Comparison of ENCODE assay signal across 15 cellular contexts in the genomic region with DNA sequence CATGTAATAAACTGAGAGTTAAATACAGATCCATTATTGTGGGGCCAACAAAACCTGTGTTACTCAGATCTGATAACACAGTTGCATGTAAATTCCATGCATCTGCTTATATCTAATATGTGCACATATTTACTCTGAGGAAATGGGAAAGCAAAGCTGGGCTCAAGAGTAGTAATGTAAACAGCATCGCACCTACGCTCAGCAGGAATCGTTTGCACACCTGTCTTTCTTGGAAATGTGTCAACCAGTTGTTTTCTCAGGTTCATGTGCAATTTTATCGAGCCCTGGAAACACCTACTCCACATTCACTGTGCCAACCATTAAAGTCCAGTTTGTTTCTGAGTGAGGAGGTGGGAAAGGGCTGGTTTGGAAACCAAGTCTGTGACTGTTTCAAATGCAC.
DNase-seq lines count a peak whose midpoint lies in the region; ATAC-seq and TF ChIP-seq lines count a peak whose summit lies in the region.
"Had no signal": no experiment of that assay in that cellular context is flagged by ENCODE, and none has a peak within 500 bp of the region (broad histone marks: within the 10 kb centered on the region; RNA-seq: fewer than 3 reads in every experiment).

No MANE protein-coding gene starts in this region.

- TF ChIP-seq CTCF in glutamatergic neuron (IDR thresholded peaks at IDR 0.05; ENCODE audit: partially characterized antibody, unreplicated experiment) = no peak

- intact Hi-C loops in left colon (cut with DNase I, micrococcal nuclease) = no loop called here

- H3K36me3 Mint-ChIP-seq in glutamatergic neuron (ENCODE audit: unreplicated experiment) = no peaks in the 10 kb centered on the region
- H3K36me3 Mint-ChIP-seq in stimulated activated effector memory CD8-positive, alpha-beta T cell treated with anti-CD3 and anti-CD28 coated beads, Interleukin-12 subunit alpha, Interleukin-12 subunit beta, amount 100 ng/mL, for 72 hours = no peaks in the 10 kb centered on the region
- H3K36me3 Mint-ChIP-seq: memory B cell had no signal

- no peak overlapping the region for H3K27ac Mint-ChIP-seq in glutamatergic neuron (ENCODE audit: unreplicated experiment)
- no peak overlapping the region for H3K27ac Mint-ChIP-seq in stimulated activated effector memory CD8-positive, alpha-beta T cell treated with anti-CD3 and anti-CD28 coated beads, Interleukin-12 subunit alpha, Interleukin-12 subunit beta, amount 100 ng/mL, for 72 hours
- H3K27ac Mint-ChIP-seq: activated T-helper 17 cell treated with anti-CD3 and anti-CD28 coated beads, Interleukin-2, amount 50 U/mL, for 72 hours; memory B cell had no signal

- no peaks in the 10 kb centered on the region for H3K4me1 Mint-ChIP-seq in glutamatergic neuron (ENCODE audit: low read depth, unreplicated experiment)
- no peaks in the 10 kb centered on the region for H3K4me1 Mint-ChIP-seq in stimulated activated effector memory CD8-positive, alpha-beta T cell treated with anti-CD3 and anti-CD28 coated beads, Interleukin-12 subunit alpha, Interleukin-12 subunit beta, amount 100 ng/mL, for 72 hours
- H3K4me1 Mint-ChIP-seq: activated T-helper 17 cell treated with anti-CD3 and anti-CD28 coated beads, Interleukin-2, amount 50 U/mL, for 72 hours; memory B cell had no signal

- ATAC-seq in left colon (peak; percentile 89), GM18520 (IDR thresholded peaks at IDR 0.05; ENCODE audit: unreplicated experiment) (no peak), HG02588 (IDR thresholded peaks at IDR 0.05; ENCODE audit: unreplicated experiment) (no peak)
- no peak for ATAC-seq in stimulated activated effector memory CD8-positive, alpha-beta T cell treated with anti-CD3 and anti-CD28 coated beads, Interleukin-12 subunit alpha, Interleukin-12 subunit beta, amount 100 ng/mL, for 72 hours
- ATAC-seq: activated T-helper 17 cell treated with anti-CD3 and anti-CD28 coated beads, Interleukin-2, amount 50 U/mL, for 72 hours had no signal

- DNase-seq in DMS79 (lab: John Stamatoyannopoulos, UW) (peak; percentile 83), NCI-H1436 treated with DMSO at 0.1 percent for 48 hours (lab: John Stamatoyannopoulos, UW) (peak; percentile 89), NCI-H345 treated with DMSO at 0.1 percent for 48 hours (lab: John Stamatoyannopoulos, UW; ENCODE audit: unreplicated experiment) (peak; percentile 98), left colon (no peak), glutamatergic neuron (no peak)
- no peak for DNase-seq in stimulated activated effector memory CD8-positive, alpha-beta T cell treated with anti-CD3 and anti-CD28 coated beads, Interleukin-12 subunit alpha, Interleukin-12 subunit beta, amount 100 ng/mL, for 72 hours (ENCODE audit: low spot score in 2 of 2)
- DNase-seq: foreskin fibroblast, NCI-H226, Peyer's patch, WERI-Rb-1 had no signal

- H3K27me3 Mint-ChIP-seq in glutamatergic neuron (ENCODE audit: unreplicated experiment) = no peaks in the 10 kb centered on the region

- no peak overlapping the region for H3K4me3 Mint-ChIP-seq in glutamatergic neuron (ENCODE audit: unreplicated experiment)
- no peak overlapping the region for H3K4me3 Mint-ChIP-seq in stimulated activated effector memory CD8-positive, alpha-beta T cell treated with anti-CD3 and anti-CD28 coated beads, Interleukin-12 subunit alpha, Interleukin-12 subunit beta, amount 100 ng/mL, for 72 hours
- H3K4me3 Mint-ChIP-seq: activated T-helper 17 cell treated with anti-CD3 and anti-CD28 coated beads, Interleukin-2, amount 50 U/mL, for 72 hours; memory B cell; nephron had no signal

- no peaks in the 10 kb centered on the region for H3K9me3 Mint-ChIP-seq in glutamatergic neuron (ENCODE audit: unreplicated experiment)
- H3K9me3 Mint-ChIP-seq in stimulated activated effector memory CD8-positive, alpha-beta T cell treated with anti-CD3 and anti-CD28 coated beads, Interleukin-12 subunit alpha, Interleukin-12 subunit beta, amount 100 ng/mL, for 72 hours = no peaks in the 10 kb centered on the region
- H3K9me3 Mint-ChIP-seq: activated T-helper 17 cell treated with anti-CD3 and anti-CD28 coated beads, Interleukin-2, amount 50 U/mL, for 72 hours; memory B cell; nephron had no signal

Comparison
In these comparisons a context has a peak if more than half of its experiments do, and no peak if none do; other contexts are left out.
1. DNase-seq: peak in DMS79 (single experiment), NCI-H1436 treated with DMSO at 0.1 percent for 48 hours (single experiment) and NCI-H345 treated with DMSO at 0.1 percent for 48 hours (single experiment); none in left colon (0 of 2), glutamatergic neuron (single experiment) and stimulated activated effector memory CD8-positive, alpha-beta T cell treated with anti-CD3 and anti-CD28 coated beads, Interleukin-12 subunit alpha, Interleukin-12 subunit beta, amount 100 ng/mL, for 72 hours (0 of 2).